ENCODE assay signal across 15 cellular contexts in genomic region chr10:106038246-106038645, GRCh38.
DNase-seq lines count a peak whose midpoint lies in the region; ATAC-seq and TF ChIP-seq lines count a peak whose summit lies in the region.
"Had no signal": no experiment of that assay in that cellular context is flagged by ENCODE, and none has a peak within 500 bp of the region (broad histone marks: within the 10 kb centered on the region; RNA-seq: fewer than 3 reads in every experiment).

No MANE protein-coding gene starts in this region.

- H3K9ac ChIP-seq in PC-3 (ENCODE audit: low read length) = no peak overlapping the region
- H3K9ac ChIP-seq: GM23248 had no signal

- H4K20me1 ChIP-seq in PC-3 (ENCODE audit: low read length) = no peaks in the 10 kb centered on the region

- H3K27ac ChIP-seq in PC-3 (ENCODE audit: low read length) (no peak overlapping the region), testis (no peak overlapping the region), SJCRH30 (no peak overlapping the region), tibial artery (no peak overlapping the region)
- H3K27ac ChIP-seq: A549, GM23248 had no signal

- no peak overlapping the region for H2AFZ ChIP-seq in PC-3 (ENCODE audit: low read length)
- H2AFZ ChIP-seq: GM23248 had no signal

- H3K4me2 ChIP-seq in PC-3 (ENCODE audit: low read length) = no peak overlapping the region
- H3K4me2 ChIP-seq: A549 had no signal

- POLR2A ChIA-PET in PC-3 (lab: Charles Lee; ENCODE audit: unreplicated experiment) = no interaction called here

- TF ChIP-seq POLR2A in testis (IDR thresholded peaks at IDR 0.05) = no peak

- no peaks in the 10 kb centered on the region for H3K79me2 ChIP-seq in PC-3 (ENCODE audit: low read length)

- H3F3A ChIP-seq in PC-3 (ENCODE audit: low read length, unreplicated experiment) = no peaks in the 10 kb centered on the region

- no peaks in the 10 kb centered on the region for H3K4me1 ChIP-seq in PC-3 (ENCODE audit: insufficient read depth, low read length)
- H3K4me1 ChIP-seq in testis = no peaks in the 10 kb centered on the region
- no peaks in the 10 kb centered on the region for H3K4me1 ChIP-seq in SJCRH30
- H3K4me1 ChIP-seq in tibial artery = no peaks in the 10 kb centered on the region
- H3K4me1 ChIP-seq: A549 had no signal

- WGBS in testis, 2 donors = 98 to 100% methylated on average over 1 of the region's 1 CpG

- DNase-seq in PC-3 = peak; percentile 14
- DNase-seq in choroid plexus epithelial cell (ENCODE audit: low read depth) = peak; percentile 2
- DNase-seq in fibroblast of pulmonary artery (ENCODE audit: low read depth) = peak; percentile 40
- DNase-seq in testis = no peak
- no peak for DNase-seq in SJCRH30
- no peak for DNase-seq in tibial artery
- DNase-seq: CD8-positive, alpha-beta T cell; COR-L47; DMS153; DND-41; GM23248; IMR-90 had no signal

- no TSS peak for BruUV-seq in PC-3 (replicated peaks; lab: Mats Ljungman, UMichigan)

- H3K27me3 ChIP-seq in PC-3 (ENCODE audit: low read length) (no peaks in the 10 kb centered on the region), testis (no peaks in the 10 kb centered on the region), SJCRH30 (0 out of 2 replicates have a peak, but pooled peaks cover 3% of the 10 kb centered on the region), tibial artery (no peaks in the 10 kb centered on the region)

- H3K9me3 ChIP-seq in PC-3 (ENCODE audit: low read length) = no peaks in the 10 kb centered on the region
- no peaks in the 10 kb centered on the region for H3K9me3 ChIP-seq in testis
- no peaks in the 10 kb centered on the region for H3K9me3 ChIP-seq in SJCRH30 (replicated peaks)
- no peaks in the 10 kb centered on the region for H3K9me3 ChIP-seq in tibial artery
- H3K9me3 ChIP-seq: A549 had no signal

- no peaks in the 10 kb centered on the region for H3K9me2 ChIP-seq in PC-3 (replicated peaks; ENCODE audit: low read length)

- CTCF ChIA-PET in PC-3 (lab: Charles Lee) = no interaction called here

- TF ChIP-seq CTCF in PC-3 (conservative IDR thresholded peaks at IDR 0.05; ENCODE audit: low read depth, low read length) = no peak
- TF ChIP-seq CTCF in choroid plexus epithelial cell (conservative IDR thresholded peaks at IDR 0.05; ENCODE audit: low read depth, low read length) = no peak
- TF ChIP-seq CTCF in fibroblast of pulmonary artery (IDR thresholded peaks at IDR 0.05; ENCODE audit: low read length, missing control alignments) = no peak
- TF ChIP-seq CTCF in testis (IDR thresholded peaks at IDR 0.05) = no peak
- no peak for TF ChIP-seq CTCF in tibial artery (IDR thresholded peaks at IDR 0.05)

- intact Hi-C loops in PC-3 (cut with micrococcal nuclease) = no loop called here
- intact Hi-C loops in testis (cut with DNase I; ENCODE audit: low total_unique reads) = no loop called here
- intact Hi-C loops in tibial artery (cut with DNase I; ENCODE audit: low total_unique reads) = no loop called here

- H3K4me3 ChIP-seq in PC-3 (ENCODE audit: low read length) (no peak overlapping the region), choroid plexus epithelial cell (ENCODE audit: low read depth, low read length) (no peak overlapping the region), fibroblast of pulmonary artery (replicated peaks; ENCODE audit: low read depth, low read length) (no peak overlapping the region), testis (no peak overlapping the region), SJCRH30 (no peak overlapping the region), tibial artery (no peak overlapping the region)
- H3K4me3 ChIP-seq: A549, GM23248 had no signal

- ATAC-seq in PC-3 (no peak), HG02884 (IDR thresholded peaks at IDR 0.05; ENCODE audit: unreplicated experiment) (no peak)
- ATAC-seq: A549; CD8-positive, alpha-beta T cell; HCT116 had no signal

- H3K36me3 ChIP-seq in PC-3 (ENCODE audit: low read depth, low read length) (no peaks in the 10 kb centered on the region), testis (ENCODE audit: low read depth, missing control alignments) (no peaks in the 10 kb centered on the region), SJCRH30 (no peaks in the 10 kb centered on the region), tibial artery (no peaks in the 10 kb centered on the region)

Comparison
In these comparisons a context has a peak if more than half of its experiments do, and no peak if none do; other contexts are left out.
1. DNase-seq: peak in PC-3 (single experiment), choroid plexus epithelial cell (single experiment) and fibroblast of pulmonary artery (single experiment); none in testis (single experiment), SJCRH30 (0 of 2) and tibial artery (0 of 2).